In genomic region chr6:106609699-106610098, GRCh38 we compare ENCODE assay signal across 8 cellular contexts. TPM values are rescaled to one million over a fixed set of nuclear protein-coding genes. Genes with fewer than 3 reads are reported as not detected.
A peak's percentile ranks its signal among the peaks of the same experiment; 100 is the strongest.
DNase-seq lines count a peak whose midpoint lies in the region; ATAC-seq, FAIRE-seq and TF ChIP-seq lines count a peak whose summit lies in the region.

No MANE protein-coding gene starts in this region.

- TF ChIP-seq CTCF in GM12874 (IDR thresholded peaks at IDR 0.05; ENCODE audit: insufficient read depth, low read depth, low read length) (peak; percentile 63), H1 (IDR thresholded peaks at IDR 0.05; ENCODE audit: control extremely low read depth in 1 of 3, insufficient read depth in 1 of 3, low read depth in 1 of 3, low read length in 3 of 3) (peak; percentile 50 to 73 (median 63)), spleen (IDR thresholded peaks at IDR 0.05 in 8 of 11, conservative IDR thresholded peaks at IDR 0.05 in 3 of 11) (peak in 8 of 11 experiments; percentile 20 to 58 (median 43))

- H3K79me1 ChIP-seq in H1 (ENCODE audit: low read depth, low read length): no peaks in the 10 kb centered on the region

- no peak overlapping the region for H4K91ac ChIP-seq in H1 (replicated peaks; ENCODE audit: insufficient read length, low read length)

- H3K23me2 ChIP-seq in H1 (ENCODE audit: low read depth, low read length): no peaks in the 10 kb centered on the region

- H2AK5ac ChIP-seq in H1 (ENCODE audit: low read depth, low read length): no peak overlapping the region

- peaks cover 0 to 9% (median 0%) of the 10 kb centered on the region in 4 experiments; a peak in 2 of 8 replicates for H3K36me3 ChIP-seq in H1 (ENCODE audit: control insufficient read depth in 2 of 4, insufficient read depth in 4 of 4, low read length in 3 of 4)
- peaks cover 0 to 36% (median 1%) of the 10 kb centered on the region in 6 donors for H3K36me3 ChIP-seq in spleen

- peak overlapping the region; percentile 75 for H2BK120ac ChIP-seq in H1 (replicated peaks; ENCODE audit: low read depth, low read length)

- POLR2A ChIA-PET in H1 (lab: Charles Lee; ENCODE audit: partially characterized antibody): interaction anchor here (0.6 to 1.2 kb wide), 8 partner anchors 16 to 384 kb away, joined by 3 to 8 read pairs (median 3); no protein-coding TSS in a partner anchor

- H3K4me2 ChIP-seq in H1 (ENCODE audit: insufficient read depth in 1 of 2, low read depth in 2 of 2, low read length in 2 of 2): no peak overlapping the region

- no peaks in the 10 kb centered on the region for H3K79me2 ChIP-seq in H1 (ENCODE audit: control insufficient read depth in 1 of 2, insufficient read depth in 2 of 2, low read length in 2 of 2)

- no peak overlapping the region for H2AFZ ChIP-seq in H1 (ENCODE audit: low read length)

- CTCF ChIA-PET in H1 (lab: Charles Lee; ENCODE audit: partially characterized antibody): interaction anchor here (0.6 to 5.1 kb wide), 37 partner anchors 10 to 388 kb away, joined by 3 to 52 read pairs (median 4); no protein-coding TSS in a partner anchor

- H3K23ac ChIP-seq in H1 (ENCODE audit: insufficient read length): no peak overlapping the region

- H4K20me1 ChIP-seq in H1 (replicated peaks in 1 of 2; ENCODE audit: control insufficient read depth in 1 of 2, insufficient read depth in 2 of 2, low read length in 2 of 2): no peaks in the 10 kb centered on the region

- intact Hi-C loops in spleen (cut with DNase I; ENCODE audit: low total_unique reads): loop anchor here (5.0 kb wide), 1 partner anchor 368 kb away; no protein-coding TSS in a partner anchor

- DNase-seq in A172 (ENCODE audit: low spot score): peak; percentile 27
- peak; percentile 38 for DNase-seq in NCI-H345 (lab: John Stamatoyannopoulos, UW)
- DNase-seq in H1 (ENCODE audit: low read depth in 1 of 2, low spot score in 2 of 2): no peak
- no peak for DNase-seq in spleen
- no peak for DNase-seq in hippocampal formation (lab: John Stamatoyannopoulos, UW)

- H3K18ac ChIP-seq in H1 (ENCODE audit: extremely low read depth, low read length): no peak overlapping the region

- H3K4me3 ChIP-seq in H1 (ENCODE audit: extremely low read depth in 1 of 4, insufficient read depth in 2 of 4, low read depth in 3 of 4, low read length in 4 of 4): no peak overlapping the region
- no peak overlapping the region for H3K4me3 ChIP-seq in spleen

- H4K5ac ChIP-seq in H1 (ENCODE audit: insufficient read length, low read depth, low read length): no peak overlapping the region

- peak; percentile 74 to 78 for TF ChIP-seq RAD21 in H1 (IDR thresholded peaks at IDR 0.05 in 1 of 2, conservative IDR thresholded peaks at IDR 0.05 in 1 of 2; ENCODE audit: low read depth in 2 of 2, low read length in 2 of 2)

- H4K8ac ChIP-seq in H1 (ENCODE audit: extremely low read depth, insufficient read depth, low read length): no peak overlapping the region

- no peak overlapping the region; the same call in 1 of the 2 replicates for H2BK5ac ChIP-seq in H1 (ENCODE audit: low read depth, low read length)

- no peak overlapping the region for H2BK12ac ChIP-seq in H1 (ENCODE audit: low read depth, low read length)

- FAIRE-seq in H1 (lab: Jason Lieb, UNC): peak; percentile 97

- H3K27ac ChIP-seq in H1 (ENCODE audit: low read depth, low read length): no peak overlapping the region
- H3K27ac ChIP-seq in spleen: no peak overlapping the region

- TF ChIP-seq POLR2A in H1 (IDR thresholded peaks at IDR 0.05; ENCODE audit: control extremely low read depth in 1 of 2, low read depth in 2 of 2, low read length in 2 of 2) (no peak), spleen (IDR thresholded peaks at IDR 0.05) (no peak)

- no peak overlapping the region for H3K4ac ChIP-seq in H1 (replicated peaks; ENCODE audit: insufficient read length, low read depth, low read length)

- H3K4me1 ChIP-seq in H1 (replicated peaks in 1 of 4; ENCODE audit: control insufficient read depth in 3 of 4, insufficient read depth in 4 of 4, low read length in 3 of 4) (peaks cover 9 to 18% (median 10%) of the 10 kb centered on the region in 4 experiments; a peak in 6 of 7 replicates), spleen (peaks cover 0 to 44% (median 3%) of the 10 kb centered on the region in 6 donors)

- H3K9ac ChIP-seq in H1 (replicated peaks in 1 of 4; ENCODE audit: extremely low read depth in 1 of 4, low read depth in 3 of 4, low read length in 3 of 4): no peak overlapping the region

- 72% methylated on average over 6 of the region's 6 CpGs; no CpG with 5 or more reads in 1 of the 2 experiments for WGBS in H1 (ENCODE audit: extremely low coverage in 1 of 2, insufficient coverage in 1 of 2, insufficient read length in 1 of 2, insufficient replicate concordance in 2 of 2, low coverage in 1 of 2, low lambda C conversion rate in 2 of 2, missing lambda C conversion rate in 1 of 2), 2 experiments
- 80 to 84% (median 82%) methylated on average over 6 of the region's 6 CpGs for WGBS in spleen, 5 donors

- no peak for TF ChIP-seq EP300 in H1 (IDR thresholded peaks at IDR 0.05; ENCODE audit: borderline replicate concordance in 1 of 2, low read depth in 2 of 2, low read length in 2 of 2)

- no peak overlapping the region for H3K14ac ChIP-seq in H1 (ENCODE audit: insufficient read length)

- no peak overlapping the region for H2BK15ac ChIP-seq in H1 (ENCODE audit: low read length)

- H3K27me3 ChIP-seq in H1 (replicated peaks in 1 of 4; ENCODE audit: control insufficient read depth in 3 of 4, extremely low read depth in 1 of 4, insufficient read depth in 3 of 4, low read length in 3 of 4): no peaks in the 10 kb centered on the region
- H3K27me3 ChIP-seq in spleen (replicated peaks in 1 of 7): no peaks in the 10 kb centered on the region

- H3K9me3 ChIP-seq in H1 (ENCODE audit: insufficient read depth in 2 of 2, low read depth in 1 of 2, low read length in 1 of 2): peaks cover 0 to 2% of the 10 kb centered on the region in 2 experiments; a peak in 1 of 4 replicates
- no peaks in the 10 kb centered on the region for H3K9me3 ChIP-seq in spleen

- ATAC-seq in HG03045 (IDR thresholded peaks at IDR 0.05; ENCODE audit: unreplicated experiment) (no peak), HG03442 (IDR thresholded peaks at IDR 0.05; ENCODE audit: unreplicated experiment) (no peak)

- no peak overlapping the region for H3K56ac ChIP-seq in H1 (replicated peaks; ENCODE audit: insufficient read length, low read depth, low read length)

- 0 out of 2 replicates have a peak overlapping the region, but pooled peaks have one; percentile 25 for H2BK20ac ChIP-seq in H1 (ENCODE audit: low read length)

TF ChIP-seq in H1, 55 proteins besides CTCF, POLR2A, EP300 and RAD21:
- TF ChIP-seq CREB1 (IDR thresholded peaks at IDR 0.05): no peak
- TF ChIP-seq CEBPB (IDR thresholded peaks at IDR 0.05; ENCODE audit: low read depth, low read length): 0 out of 2 replicates have a peak, but pooled peaks have one; percentile 29

RNA-seq across cellular contexts. Expression of gene RTN4IP1, which starts 19.6 kb away (rescaled TPM):
- 9.9 and 10.9 TPM in 2 replicates for total RNA-seq in A172 (2014; rRNA removed; shearing (Covaris generic))
- total RNA-seq in H1 (2021; fragmentation: NEBNext Ultra II Directional; extraction: Animal tissue kit (Norgen Biotek cat#: 25700)): 19.1 and 19.5 TPM in 2 replicates
- 8.2 and 14.6 TPM in 2 replicates for polyA plus RNA-seq in H1 (2011; rRNA removed)
- 16.8 TPM for polyA plus RNA-seq in H1 (2011; cell fraction: cytosol; rRNA removed)
- 5.6 TPM for polyA plus RNA-seq in H1 (2011; cell fraction: nucleus; rRNA removed)
- 24.6 to 33.9 TPM (median 25.6 TPM) in 4 replicates for polyA plus RNA-seq in H1 (2012, experiment 1 of 2)
- polyA plus RNA-seq in H1 (2012, experiment 2 of 2): 4.9 TPM
- 11.1 TPM for polyA plus RNA-seq in H1 (2013, experiment 1 of 2)
- polyA plus RNA-seq in H1 (2013, experiment 2 of 2): 12.6 TPM
- polyA minus RNA-seq in H1 (2011; rRNA and poly(A)+ RNA removed): 17.9 TPM in 2 replicates
- 8.7 TPM for polyA minus RNA-seq in H1 (2011; cell fraction: cytosol; rRNA and poly(A)+ RNA removed)
- 17.5 TPM for polyA minus RNA-seq in H1 (2011; cell fraction: nucleus; rRNA and poly(A)+ RNA removed)
- total RNA-seq in spleen: 1 to 10 TPM; 3.9 to 9.1 (median 6.7) TPM
- polyA plus RNA-seq in spleen: 1 to 10 TPM; 4.7 to 8.2 (median 6.5) TPM

RNA-seq across cellular contexts. Expression of gene QRSL1, which starts 19.7 kb away (rescaled TPM):
- total RNA-seq in A172 (2014; rRNA removed; shearing (Covaris generic)): 15.4 and 16.2 TPM in 2 replicates
- 22.0 and 22.2 TPM in 2 replicates for total RNA-seq in H1 (2021; fragmentation: NEBNext Ultra II Directional; extraction: Animal tissue kit (Norgen Biotek cat#: 25700))
- 5.6 and 7.8 TPM in 2 replicates for polyA plus RNA-seq in H1 (2011; rRNA removed)
- polyA plus RNA-seq in H1 (2011; cell fraction: cytosol; rRNA removed): 12.2 TPM
- 10.3 TPM for polyA plus RNA-seq in H1 (2011; cell fraction: nucleus; rRNA removed)
- 11.5 to 20.0 TPM (median 14.2 TPM) in 4 replicates for polyA plus RNA-seq in H1 (2012, experiment 1 of 2)
- polyA plus RNA-seq in H1 (2012, experiment 2 of 2): 3.7 TPM
- polyA plus RNA-seq in H1 (2013, experiment 1 of 2): 9.4 TPM
- polyA plus RNA-seq in H1 (2013, experiment 2 of 2): 9.2 TPM
- 21.7 and 24.5 TPM in 2 replicates for polyA minus RNA-seq in H1 (2011; rRNA and poly(A)+ RNA removed)
- 10.4 TPM for polyA minus RNA-seq in H1 (2011; cell fraction: cytosol; rRNA and poly(A)+ RNA removed)
- polyA minus RNA-seq in H1 (2011; cell fraction: nucleus; rRNA and poly(A)+ RNA removed): 27.8 TPM
- 10 to 100 TPM; 16.4 to 27.9 (median 20.2) TPM for total RNA-seq in spleen
- polyA plus RNA-seq in spleen: 10 to 100 TPM; 18.2 to 23.1 (median 21.6) TPM

Comparison
In these comparisons a context has a peak if more than half of its experiments do, and no peak if none do; other contexts are left out.
1. DNase-seq: peak in A172 (single experiment) and NCI-H345 (single experiment); none in H1 (0 of 2), spleen (single experiment) and hippocampal formation (0 of 2).
2. Peak in every context shown above with its lines, with median percentiles within 50 percentile points of each other: CTCF ChIP-seq.